Comparison of ENCODE assay signal across 29 cellular contexts in the genomic region with DNA sequence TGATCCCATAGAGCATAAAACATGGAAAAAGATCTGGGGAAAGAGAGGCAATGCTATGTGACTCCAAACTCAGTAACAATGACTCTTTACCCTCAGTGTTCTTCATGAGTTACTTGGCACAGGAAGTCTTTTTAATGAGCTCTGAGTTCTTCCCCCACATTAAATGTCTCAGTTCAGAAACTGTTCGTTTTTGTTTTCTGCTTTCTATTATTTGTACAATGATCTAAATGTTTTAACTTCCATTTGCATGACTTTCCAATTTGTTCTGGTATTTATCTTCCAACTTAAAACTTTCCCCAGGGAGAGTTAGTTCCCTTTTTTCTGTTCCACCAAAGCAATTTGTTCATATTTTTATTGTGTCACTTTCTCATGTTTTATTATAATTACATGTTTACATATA.
"Had no signal": no experiment of that assay in that cellular context is flagged by ENCODE, and none has a peak within 500 bp of the region (broad histone marks: within the 10 kb centered on the region; RNA-seq: fewer than 3 reads in every experiment).

No MANE protein-coding gene starts in this region.

- DNase-seq: activated CD4-positive, alpha-beta memory T cell treated with anti-CD3 and anti-CD28 coated beads for 36 hours; activated CD4-positive, alpha-beta T cell treated with anti-CD3 and anti-CD28 coated beads for 1 hour; activated CD4-positive, alpha-beta T cell treated with anti-CD3 and anti-CD28 coated beads for 36 hours; activated CD4-positive, alpha-beta T cell treated with anti-CD3 and anti-CD28 coated beads, Interleukin-2, amount 10 ng/mL, durations not matched to agents 24 days and 14 days; activated CD4-positive, alpha-beta T cell treated with anti-CD3 and anti-CD28 coated beads, Interleukin-2, amount 50 U/mL, for 1 hour; activated CD4-positive, alpha-beta T cell treated with anti-CD3 and anti-CD28 coated beads, Interleukin-2, amount 50 U/mL, for 4 hours; activated CD4-positive, CD25-positive, alpha-beta regulatory T cell; activated CD8-positive, alpha-beta memory T cell treated with anti-CD3 and anti-CD28 coated beads, Interleukin-2, amount 50 U/mL, for 4 hours; activated CD8-positive, alpha-beta T cell treated with anti-CD3 and anti-CD28 coated beads for 36 hours; activated effector memory CD4-positive, alpha-beta T cell treated with anti-CD3 and anti-CD28 coated beads, Interleukin-2, amount 50 U/mL, for 16 hours; activated gamma-delta T cell treated with Interleukin-2 at 50 U/mL for 16 hours; activated naive CD4-positive, alpha-beta T cell; activated naive CD4-positive, alpha-beta T cell treated with anti-CD3 and anti-CD28 coated beads for 36 hours; activated naive CD4-positive, alpha-beta T cell treated with anti-CD3 and anti-CD28 coated beads, Interleukin-2, amount 50 U/mL, for 16 hours; activated naive CD8-positive, alpha-beta T cell treated with anti-CD3 and anti-CD28 coated beads for 36 hours; activated T-cell treated with anti-CD3 and anti-CD28 coated beads for 4 hours; activated T-cell treated with anti-CD3 and anti-CD28 coated beads, Interleukin-2, amount 50 U/mL, for 1 hour; activated T-cell treated with anti-CD3 and anti-CD28 coated beads, Interleukin-2, amount 50 U/mL, for 4 hours; activated T-cell treated with anti-CD3 and anti-CD28 coated beads, Interleukin-2, amount 50 U/mL, for 72 hours; amygdala; anterior cingulate cortex; caudate nucleus; cerebellar nuclear complex; T-helper 1 cell; T-helper 2 cell; T-helper 9 cell had no signal

- H3K4me1 ChIP-seq: ascending aorta had no signal

- H3K27ac ChIP-seq: ascending aorta, cardiac muscle cell, VCaP had no signal

- H3K4me3 ChIP-seq: ascending aorta, cardiac muscle cell had no signal

- H3K36me3 ChIP-seq: ascending aorta, cardiac muscle cell had no signal

- H3K27me3 ChIP-seq: ascending aorta, cardiac muscle cell had no signal

- H3K9me3 ChIP-seq: ascending aorta had no signal
